Comparison of ENCODE assay signal across 6 cellular contexts in genomic region chr5:14894748-14895147, GRCh38.
"Had no signal": no experiment of that assay in that cellular context is flagged by ENCODE, and none has a peak within 500 bp of the region (broad histone marks: within the 10 kb centered on the region; RNA-seq: fewer than 3 reads in every experiment).

No MANE protein-coding gene starts in this region.

- H2AFZ ChIP-seq: GM23248 had no signal

- ATAC-seq: HepG2 had no signal

- DNase-seq: GM23248, GOT3, H7 had no signal

- H3K9me3 ChIP-seq: HAP-1 had no signal

- H3K4me3 ChIP-seq: GM23248, HAP-1 had no signal

- H3K9ac ChIP-seq: GM23248 had no signal

- H3K27ac ChIP-seq: GM23248, HL-60 had no signal

- H3K36me3 ChIP-seq: HAP-1 had no signal

- H3K4me1 ChIP-seq: HAP-1 had no signal
